In the genomic region with DNA sequence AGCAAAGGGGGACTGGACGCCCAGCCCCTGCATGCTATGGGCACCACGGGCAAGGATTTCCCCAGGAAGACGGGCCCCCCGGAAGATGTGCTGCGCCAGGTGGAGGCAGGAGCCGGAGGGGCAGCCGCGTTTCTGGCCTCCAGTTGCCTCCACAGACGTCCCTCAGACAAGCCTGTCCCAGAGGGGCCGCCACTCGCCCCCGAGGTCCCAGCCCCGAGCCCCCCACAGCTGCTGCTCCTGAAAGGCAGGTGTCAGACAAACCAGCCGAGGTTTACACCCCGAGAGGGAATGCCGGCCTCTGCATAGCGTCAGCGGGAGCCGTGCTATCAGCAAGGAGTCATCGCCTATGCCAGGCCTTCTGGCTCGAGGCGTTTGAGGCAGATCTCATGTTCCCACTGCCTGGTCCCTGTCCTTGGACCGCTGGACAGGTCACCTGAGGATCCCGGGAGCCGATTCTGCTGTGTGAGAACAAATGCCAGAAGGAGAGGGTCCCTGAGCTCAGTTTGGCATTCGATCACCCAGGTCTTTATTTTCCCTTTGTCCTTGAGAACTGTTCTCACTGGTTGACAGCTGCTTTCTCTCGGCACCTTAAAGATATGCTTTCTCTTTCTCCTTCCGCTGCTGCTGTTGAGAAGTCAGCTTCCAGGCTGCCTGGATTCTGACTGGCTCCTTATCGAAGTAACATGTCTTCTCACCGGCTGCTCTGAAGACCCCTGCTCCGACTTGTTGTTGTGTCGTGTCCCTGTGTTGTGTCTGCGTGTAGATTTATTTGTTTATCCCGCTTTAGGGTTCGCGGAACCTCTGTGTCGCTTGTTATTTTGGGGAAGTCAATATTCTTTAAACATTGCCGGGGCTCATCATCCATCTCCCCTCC, we compare ENCODE assay signal across 12 cellular contexts. TPM values are rescaled to one million over a fixed set of nuclear protein-coding genes. Genes with fewer than 3 reads are reported as not detected.
DNase-seq lines count a peak whose midpoint lies in the region; ATAC-seq and TF ChIP-seq lines count a peak whose summit lies in the region.
"Had no signal": no experiment of that assay in that cellular context is flagged by ENCODE, and none has a peak within 500 bp of the region (broad histone marks: within the 10 kb centered on the region; RNA-seq: fewer than 3 reads in every experiment).

No MANE protein-coding gene starts in this region.

- H3K27ac ChIP-seq in aorta (ENCODE audit: low read depth in 1 of 2, low read length in 2 of 2): no peak overlapping the region
- H3K27ac ChIP-seq: HL-60, neutrophil had no signal

- no peak overlapping the region for H3K4me3 Mint-ChIP-seq in activated naive CD4-positive, alpha-beta T cell treated with anti-CD3 and anti-CD28 coated beads, Interleukin-2, amount 10 ng/mL, durations not matched to agents 7 days and 5 days
- H3K4me3 Mint-ChIP-seq: CD8-positive, alpha-beta T cell had no signal

- H3K27me3 ChIP-seq in aorta (ENCODE audit: control insufficient read depth in 1 of 2, insufficient read depth in 2 of 2, low read length in 1 of 2): no peaks in the 10 kb centered on the region
- H3K27me3 ChIP-seq: neutrophil had no signal

- no peaks in the 10 kb centered on the region for H3K9me3 Mint-ChIP-seq in activated naive CD4-positive, alpha-beta T cell treated with anti-CD3 and anti-CD28 coated beads, Interleukin-2, amount 10 ng/mL, durations not matched to agents 7 days and 5 days
- H3K9me3 Mint-ChIP-seq: CD8-positive, alpha-beta T cell had no signal

- H3K27ac Mint-ChIP-seq in activated naive CD4-positive, alpha-beta T cell treated with anti-CD3 and anti-CD28 coated beads, Interleukin-2, amount 10 ng/mL, durations not matched to agents 7 days and 5 days: no peak overlapping the region
- H3K27ac Mint-ChIP-seq: CD8-positive, alpha-beta T cell had no signal

- peak; percentile 41 for ATAC-seq in mucosa of descending colon
- peak; percentile 20 for ATAC-seq in aorta (ENCODE audit: low FRiP score)
- no peak for ATAC-seq in HG02798 (IDR thresholded peaks at IDR 0.05; ENCODE audit: poor library complexity, unreplicated experiment)
- ATAC-seq: CD8-positive, alpha-beta T cell had no signal

- WGBS in aorta, 2 donors: 43 to 54% methylated on average over 38 of the region's 38 CpGs

- no peaks in the 10 kb centered on the region for H3K4me1 Mint-ChIP-seq in activated naive CD4-positive, alpha-beta T cell treated with anti-CD3 and anti-CD28 coated beads, Interleukin-2, amount 10 ng/mL, durations not matched to agents 7 days and 5 days

- H3K4me3 ChIP-seq in mucosa of descending colon (no peak overlapping the region), aorta (ENCODE audit: low read length in 2 of 2) (no peak overlapping the region)

- H3K9me3 ChIP-seq in mucosa of descending colon (no peaks in the 10 kb centered on the region), aorta (ENCODE audit: control insufficient read depth, low read length) (peaks cover 3% of the 10 kb centered on the region)
- H3K9me3 ChIP-seq: neutrophil had no signal

- H3K36me3 ChIP-seq in mucosa of descending colon (ENCODE audit: low read depth) (no peaks in the 10 kb centered on the region), aorta (ENCODE audit: control insufficient read depth in 1 of 2, insufficient read depth in 2 of 2, low read length in 1 of 2) (no peaks in the 10 kb centered on the region)
- H3K36me3 ChIP-seq: neutrophil had no signal

- H3K27me3 Mint-ChIP-seq in activated naive CD4-positive, alpha-beta T cell treated with anti-CD3 and anti-CD28 coated beads, Interleukin-2, amount 10 ng/mL, durations not matched to agents 7 days and 5 days: peaks cover 9% of the 10 kb centered on the region

- DNase-seq in activated naive CD4-positive, alpha-beta T cell treated with anti-CD3 and anti-CD28 coated beads, Interleukin-2, amount 10 ng/mL, durations not matched to agents 7 days and 5 days: peak; percentile 17
- DNase-seq in activated naive CD4-positive, alpha-beta T cell treated with Interleukin-2 at 50 U/mL for 16 hours: no peak
- DNase-seq in ecto neural progenitor cell (ENCODE audit: low spot score) (peak; percentile 49), mucosa of descending colon (peak in 2 of 3 donors; percentile 23 to 44), aorta (peak; percentile 48 to 77), GM10248 (ENCODE audit: extremely low spot score) (no peak), GM20000 (ENCODE audit: low spot score) (no peak)

- POLR2A ChIA-PET in GM10248 (lab: Yijun Ruan, JAX): no interaction called here

- intact Hi-C loops in mucosa of descending colon (cut with DNase I, micrococcal nuclease) (no loop called here), aorta (cut with DNase I) (no loop called here)

- CTCF ChIA-PET in activated naive CD4-positive, alpha-beta T cell treated with anti-CD3 and anti-CD28 coated beads, Interleukin-2, amount 10 ng/mL, durations not matched to agents 7 days and 5 days (lab: Charles Lee): interaction anchor here (1.0 kb wide), 1 partner anchor 12 kb away, joined by 3 read pairs; no protein-coding TSS in a partner anchor
- CTCF ChIA-PET in GM10248 (lab: Yijun Ruan, JAX): interaction anchor here (1.2 to 1.9 kb wide), 2 partner anchors 12 to 30 kb away, joined by 3 to 7 read pairs; partner anchors contain the start of gene MAB21L4

- no peak for TF ChIP-seq CTCF in mucosa of descending colon (IDR thresholded peaks at IDR 0.05)
- no peak for TF ChIP-seq CTCF in GM10248 (IDR thresholded peaks at IDR 0.05; ENCODE audit: control extremely low read depth, extremely low read depth, low read depth, missing control alignments)
- no peak for TF ChIP-seq CTCF in GM20000 (IDR thresholded peaks at IDR 0.05; ENCODE audit: extremely low read depth, missing control alignments)

- H3K36me3 Mint-ChIP-seq in activated naive CD4-positive, alpha-beta T cell treated with anti-CD3 and anti-CD28 coated beads, Interleukin-2, amount 10 ng/mL, durations not matched to agents 7 days and 5 days: no peaks in the 10 kb centered on the region
- H3K36me3 Mint-ChIP-seq: CD8-positive, alpha-beta T cell had no signal

- H3K4me1 ChIP-seq in mucosa of descending colon (ENCODE audit: low read depth) (no peaks in the 10 kb centered on the region), aorta (ENCODE audit: control insufficient read depth in 1 of 2, insufficient read depth in 2 of 2, low read length in 2 of 2) (no peaks in the 10 kb centered on the region)

RNA-seq across cellular contexts. Expression of gene CROCC2, which starts 20.6 kb away (rescaled TPM):
- total RNA-seq in mucosa of descending colon (under 1 TPM in 2 of 3 donors, not detected in 1; 0.07 to 0.19 TPM), aorta (under 1 TPM; 0.13 to 0.45 TPM)
- polyA plus RNA-seq in aorta: not detected
- total RNA-seq: CD8-positive, alpha-beta T cell; H1 had no signal
- polyA plus RNA-seq: H1 had no signal

RNA-seq across cellular contexts. Expression of gene MAB21L4, which starts 30.8 kb away (rescaled TPM):
- total RNA-seq in mucosa of descending colon (10 to 100 TPM in 1 of 3 donors, 1 to 10 TPM in 2; 3.3 to 13.2 (median 8.1) TPM), aorta (not detected)
- 1 to 10 TPM in 1 of 2 donors, not detected in 1; 5.5 TPM for polyA plus RNA-seq in aorta
- total RNA-seq: CD8-positive, alpha-beta T cell; H1 had no signal

RNA-seq across cellular contexts. Expression of gene AGXT, which starts 58.1 kb away (rescaled TPM):
- total RNA-seq in mucosa of descending colon (1 to 10 TPM in 2 of 3 donors, under 1 TPM in 1; 0.22 to 4.1 (median 1.0) TPM), aorta (not detected)
- not detected for polyA plus RNA-seq in aorta
- total RNA-seq: CD8-positive, alpha-beta T cell; H1 had no signal

Comparison
In these comparisons a context has a peak if more than half of its experiments do, and no peak if none do; other contexts are left out.
1. DNase-seq: peak in activated naive CD4-positive, alpha-beta T cell treated with anti-CD3 and anti-CD28 coated beads, Interleukin-2, amount 10 ng/mL, durations not matched to agents 7 days and 5 days (single experiment), ecto neural progenitor cell (single experiment), mucosa of descending colon (2 of 3) and aorta (2 of 2); none in activated naive CD4-positive, alpha-beta T cell treated with Interleukin-2 at 50 U/mL for 16 hours (single experiment), GM10248 (single experiment) and GM20000 (single experiment).
2. RNA of gene MAB21L4, which starts 30.8 kb away (total RNA-seq): 3.3 to 13.2 TPM in mucosa of descending colon; not detected in aorta; every median in the first group is over 4 times any median in the second.